In the genomic region with DNA sequence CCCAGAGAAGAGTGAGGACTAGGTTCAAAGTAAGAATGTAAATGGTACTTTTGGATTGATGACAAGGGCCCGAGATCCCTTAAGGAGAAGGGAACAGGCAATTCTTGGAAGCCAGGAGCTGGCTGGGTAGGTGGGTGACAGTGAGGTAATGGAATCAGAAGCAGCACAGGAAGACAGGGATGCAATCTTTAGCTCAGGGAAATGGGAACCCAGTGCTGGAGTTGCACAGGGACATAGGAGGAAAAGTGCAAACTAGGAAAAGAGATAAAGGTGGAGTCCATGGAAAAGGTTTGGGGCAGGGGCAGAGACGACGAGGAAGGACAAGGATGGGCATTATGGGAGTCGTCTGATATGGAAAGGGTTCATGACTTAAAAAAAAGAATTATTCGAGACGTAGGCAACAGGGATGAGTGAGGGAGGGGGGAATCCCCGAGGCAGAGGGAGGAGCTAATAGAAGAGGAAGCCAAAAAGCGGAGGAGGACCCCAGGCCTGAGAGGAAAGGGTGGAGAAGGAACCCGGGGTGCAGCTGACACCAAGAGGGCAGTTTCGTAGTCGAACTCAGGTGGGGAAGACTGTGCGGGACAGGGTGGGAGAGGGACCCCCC, we compare ENCODE assay signal across 8 cellular contexts. TPM values are rescaled to one million over a fixed set of nuclear protein-coding genes. Genes with fewer than 3 reads are reported as not detected.
DNase-seq lines count a peak whose midpoint lies in the region; ATAC-seq and TF ChIP-seq lines count a peak whose summit lies in the region.

No MANE protein-coding gene starts in this region.

- H3K36me3 ChIP-seq in Peyer's patch (peaks cover 0 to 35% (median 0%) of the 10 kb centered on the region in 3 donors), adipocyte (ENCODE audit: control insufficient read depth, insufficient read depth, low read length, severe bottlenecking) (peaks cover 30% of the 10 kb centered on the region), rectal smooth muscle tissue (ENCODE audit: control insufficient read depth, insufficient read depth, low read length) (peaks cover 3% of the 10 kb centered on the region)

- H3K4me3 ChIP-seq in Peyer's patch (peak overlapping the region; percentile 59 to 85 (median 76)), adipocyte (ENCODE audit: low read length) (peak overlapping the region; percentile 87), rectal smooth muscle tissue (ENCODE audit: low read length) (peak overlapping the region; percentile 88)

- peak; percentile 67 for DNase-seq in AG08396 (ENCODE audit: low spot score)
- peak in 2 of 3 donors; percentile 64 to 73 for DNase-seq in Peyer's patch
- DNase-seq in adipocyte (ENCODE audit: low read depth), result peak; percentile 77
- DNase-seq in left ventricle myocardium superior, result peak; percentile 57
- no peak for DNase-seq in middle frontal gyrus (ENCODE audit: extremely low spot score, low spot score)

- TF ChIP-seq CTCF in Peyer's patch (IDR thresholded peaks at IDR 0.05), result no peak

- intact Hi-C loops in left ventricle myocardium superior (cut with micrococcal nuclease), result no loop called here

- ATAC-seq in GM18505 (IDR thresholded peaks at IDR 0.05; ENCODE audit: unreplicated experiment), result peak; percentile 48
- peak; percentile 41 for ATAC-seq in HG03045 (IDR thresholded peaks at IDR 0.05; ENCODE audit: unreplicated experiment)
- peak; percentile 64 for ATAC-seq in left ventricle myocardium superior

- H3K9me3 ChIP-seq in Peyer's patch, result no peaks in the 10 kb centered on the region
- no peaks in the 10 kb centered on the region for H3K9me3 ChIP-seq in adipocyte (ENCODE audit: control insufficient read depth, low read length)

- TF ChIP-seq POLR2A in GM18505 (IDR thresholded peaks at IDR 0.05; ENCODE audit: borderline replicate concordance, extremely low read depth, insufficient read depth, insufficient read length) (no peak), Peyer's patch (IDR thresholded peaks at IDR 0.05) (no peak)

- H3K4me1 ChIP-seq in Peyer's patch, result peaks cover 0 to 25% (median 4%) of the 10 kb centered on the region in 4 donors
- H3K4me1 ChIP-seq in adipocyte (ENCODE audit: control insufficient read depth, insufficient read depth, low read length), result peaks cover 33% of the 10 kb centered on the region
- peaks cover 12% of the 10 kb centered on the region for H3K4me1 ChIP-seq in rectal smooth muscle tissue (ENCODE audit: control insufficient read depth, insufficient read depth, low read length)

- H3K9ac ChIP-seq in adipocyte (ENCODE audit: low read length) (peak overlapping the region; percentile 89), rectal smooth muscle tissue (ENCODE audit: low read length) (peak overlapping the region; percentile 50)

- peak overlapping the region; percentile 83 to 91 (median 88) for H3K27ac ChIP-seq in Peyer's patch
- H3K27ac ChIP-seq in rectal smooth muscle tissue (ENCODE audit: low read depth, low read length), result peak overlapping the region; percentile 79

- H3K27me3 ChIP-seq in Peyer's patch (no peaks in the 10 kb centered on the region), adipocyte (replicated peaks; ENCODE audit: control insufficient read depth, insufficient read depth, low read length) (no peaks in the 10 kb centered on the region), rectal smooth muscle tissue (ENCODE audit: control insufficient read depth, insufficient read depth, low read length) (no peaks in the 10 kb centered on the region)

RNA-seq across cellular contexts. Expression of a gene that starts 0.5 kb away (rescaled TPM):
- total RNA-seq in Peyer's patch (100 to 1,000 TPM in 1 of 4 donors, 10 to 100 TPM in 3; 68.0 to 147 (median 83.7) TPM), left ventricle myocardium superior (46.8 TPM)

RNA-seq across cellular contexts. Expression of a gene that starts 20.3 kb away (rescaled TPM):
- 100 to 1,000 TPM in 1 of 4 donors, 10 to 100 TPM in 3; 35.6 to 187 (median 42.0) TPM for total RNA-seq in Peyer's patch
- total RNA-seq in left ventricle myocardium superior, result 21.1 TPM

RNA-seq across cellular contexts. Expression of a gene that starts 44.6 kb away (rescaled TPM):
- total RNA-seq in Peyer's patch (10 to 100 TPM; 30.5 to 53.5 (median 38.5) TPM), left ventricle myocardium superior (11.7 TPM)

RNA-seq across cellular contexts. Expression of a gene that starts 45.8 kb away (rescaled TPM):
- total RNA-seq in Peyer's patch (100 to 1,000 TPM; 194 to 623 (median 467) TPM), left ventricle myocardium superior (99.1 TPM)
